ENCODE assay signal across 8 cellular contexts in genomic region chr3:5197470-5198312, GRCh38. TPM values are rescaled to one million over a fixed set of nuclear protein-coding genes. Genes with fewer than 3 reads are reported as not detected.
DNase-seq lines count a peak whose midpoint lies in the region; ATAC-seq and TF ChIP-seq lines count a peak whose summit lies in the region.

No MANE protein-coding gene starts in this region.

- ATAC-seq in GM18499 (IDR thresholded peaks at IDR 0.05; ENCODE audit: insufficient read depth, unreplicated experiment) (peak; percentile 67), mucosa of descending colon (peak; percentile 71)
- peak; percentile 63 for ATAC-seq in activated naive CD8-positive, alpha-beta T cell treated with anti-CD3 and anti-CD28 coated beads, Interleukin-2, amount 10 ng/mL, durations not matched to agents 7 days and 5 days (ENCODE audit: low read depth)

- H2AFZ ChIP-seq in Loucy (ENCODE audit: low read length): no peak overlapping the region

- no peaks in the 10 kb centered on the region for H3K9me3 Mint-ChIP-seq in activated naive CD8-positive, alpha-beta T cell treated with anti-CD3 and anti-CD28 coated beads, Interleukin-2, amount 10 ng/mL, durations not matched to agents 7 days and 5 days

- H3K27ac Mint-ChIP-seq in activated naive CD8-positive, alpha-beta T cell treated with anti-CD3 and anti-CD28 coated beads, Interleukin-2, amount 10 ng/mL, durations not matched to agents 7 days and 5 days: peak overlapping the region; percentile 91

- intact Hi-C loops in mucosa of descending colon (cut with DNase I, micrococcal nuclease): no loop called here

- peak overlapping the region; percentile 44 for H3K9ac ChIP-seq in Loucy (ENCODE audit: low read depth, low read length, poor library complexity, severe bottlenecking)

- 0 out of 2 replicates have a peak, but pooled peaks cover 8% of the 10 kb centered on the region for H3F3A ChIP-seq in Loucy (ENCODE audit: low read depth)

- H3K9me3 ChIP-seq in Loucy (ENCODE audit: insufficient read depth, low read depth, low read length) (no peaks in the 10 kb centered on the region), mucosa of descending colon (no peaks in the 10 kb centered on the region)

- H3K4me3 ChIP-seq in Loucy (ENCODE audit: low read length, poor library complexity, severe bottlenecking) (peak overlapping the region; percentile 36), mucosa of descending colon (no peak overlapping the region)

- peak overlapping the region; percentile 72 for H3K4me3 Mint-ChIP-seq in activated naive CD8-positive, alpha-beta T cell treated with anti-CD3 and anti-CD28 coated beads, Interleukin-2, amount 10 ng/mL, durations not matched to agents 7 days and 5 days

- POLR2A ChIA-PET in activated naive CD8-positive, alpha-beta T cell treated with anti-CD3 and anti-CD28 coated beads, Interleukin-2, amount 10 ng/mL, durations not matched to agents 7 days and 5 days (lab: Charles Lee): interaction anchor here (0.8 to 4.4 kb wide), 5 partner anchors 10 to 730 kb away, joined by 3 to 72 read pairs (median 3); partner anchors contain the start of genes BHLHE40, EDEM1 and ITPR1

- H3K4me2 ChIP-seq in Loucy (ENCODE audit: low read depth, low read length, poor library complexity, severe bottlenecking): peak overlapping the region; percentile 57

- H3K4me1 Mint-ChIP-seq in activated naive CD8-positive, alpha-beta T cell treated with anti-CD3 and anti-CD28 coated beads, Interleukin-2, amount 10 ng/mL, durations not matched to agents 7 days and 5 days: peaks cover 63% of the 10 kb centered on the region

- H3K27me3 Mint-ChIP-seq in activated naive CD8-positive, alpha-beta T cell treated with anti-CD3 and anti-CD28 coated beads, Interleukin-2, amount 10 ng/mL, durations not matched to agents 7 days and 5 days: no peaks in the 10 kb centered on the region

- H3K4me1 ChIP-seq in Loucy (ENCODE audit: insufficient read depth, low read length, poor library complexity, severe bottlenecking) (peaks cover 62% of the 10 kb centered on the region), mucosa of descending colon (ENCODE audit: low read depth) (no peaks in the 10 kb centered on the region)

- no peak for TF ChIP-seq CTCF in Loucy (conservative IDR thresholded peaks at IDR 0.05; ENCODE audit: low read length)
- TF ChIP-seq CTCF in mucosa of descending colon (IDR thresholded peaks at IDR 0.05): no peak

- H3K79me2 ChIP-seq in Loucy (ENCODE audit: insufficient read depth, low read length): peaks cover 70% of the 10 kb centered on the region

- H3K27me3 ChIP-seq in Loucy (ENCODE audit: insufficient read depth, low read length, poor library complexity, severe bottlenecking): no peaks in the 10 kb centered on the region

- H3K9me2 ChIP-seq in Loucy (replicated peaks; ENCODE audit: low read depth, low read length): no peaks in the 10 kb centered on the region

- peaks cover 47% of the 10 kb centered on the region for H3K36me3 Mint-ChIP-seq in activated naive CD8-positive, alpha-beta T cell treated with anti-CD3 and anti-CD28 coated beads, Interleukin-2, amount 10 ng/mL, durations not matched to agents 7 days and 5 days

- peak; percentile 31 for DNase-seq in H4 (ENCODE audit: low spot score)
- no peak for DNase-seq in activated naive CD8-positive, alpha-beta T cell treated with anti-CD3 and anti-CD28 coated beads, Interleukin-2, amount 10 ng/mL, durations not matched to agents 7 days and 5 days
- DNase-seq in mucosa of descending colon: no peak
- DNase-seq in amniotic stem cell (lab: John Stamatoyannopoulos, UW): no peak
- no peak for DNase-seq in SHP77 treated with DMSO at 0.1 percent for 48 hours (lab: John Stamatoyannopoulos, UW)
- no peak for DNase-seq in COLO829 (ENCODE audit: low spot score)

- peaks cover 32% of the 10 kb centered on the region for H4K20me1 ChIP-seq in Loucy (ENCODE audit: insufficient read depth, low read length, poor library complexity, severe bottlenecking)

- H3K36me3 ChIP-seq in Loucy (ENCODE audit: insufficient read depth, low read length): peaks cover 46% of the 10 kb centered on the region
- peaks cover under 1% of the 10 kb centered on the region for H3K36me3 ChIP-seq in mucosa of descending colon (ENCODE audit: low read depth)

RNA-seq across cellular contexts. Expression of gene EDEM1, which starts 10.2 kb away (rescaled TPM):
- total RNA-seq in H4 (2014; rRNA removed; shearing (Covaris generic)): 13.0 and 17.5 TPM in 2 replicates
- 10 to 100 TPM; 92.5 to 94.2 TPM for total RNA-seq in activated naive CD8-positive, alpha-beta T cell treated with anti-CD3 and anti-CD28 coated beads, Interleukin-2, amount 10 ng/mL, durations not matched to agents 7 days and 5 days
- total RNA-seq in mucosa of descending colon: 10 to 100 TPM; 30.3 to 52.6 (median 45.4) TPM
